Comparison of ENCODE assay signal across 1 cellular context in genomic region chr18:13338318-13338717, GRCh38.
TF ChIP-seq lines count a peak whose summit lies in the region.

No MANE protein-coding gene starts in this region.

TF ChIP-seq in GM23338, 12 proteins besides CTCF, POLR2A, EP300 and RAD21 (continued from another document):
- TF ChIP-seq, protein P1, sequence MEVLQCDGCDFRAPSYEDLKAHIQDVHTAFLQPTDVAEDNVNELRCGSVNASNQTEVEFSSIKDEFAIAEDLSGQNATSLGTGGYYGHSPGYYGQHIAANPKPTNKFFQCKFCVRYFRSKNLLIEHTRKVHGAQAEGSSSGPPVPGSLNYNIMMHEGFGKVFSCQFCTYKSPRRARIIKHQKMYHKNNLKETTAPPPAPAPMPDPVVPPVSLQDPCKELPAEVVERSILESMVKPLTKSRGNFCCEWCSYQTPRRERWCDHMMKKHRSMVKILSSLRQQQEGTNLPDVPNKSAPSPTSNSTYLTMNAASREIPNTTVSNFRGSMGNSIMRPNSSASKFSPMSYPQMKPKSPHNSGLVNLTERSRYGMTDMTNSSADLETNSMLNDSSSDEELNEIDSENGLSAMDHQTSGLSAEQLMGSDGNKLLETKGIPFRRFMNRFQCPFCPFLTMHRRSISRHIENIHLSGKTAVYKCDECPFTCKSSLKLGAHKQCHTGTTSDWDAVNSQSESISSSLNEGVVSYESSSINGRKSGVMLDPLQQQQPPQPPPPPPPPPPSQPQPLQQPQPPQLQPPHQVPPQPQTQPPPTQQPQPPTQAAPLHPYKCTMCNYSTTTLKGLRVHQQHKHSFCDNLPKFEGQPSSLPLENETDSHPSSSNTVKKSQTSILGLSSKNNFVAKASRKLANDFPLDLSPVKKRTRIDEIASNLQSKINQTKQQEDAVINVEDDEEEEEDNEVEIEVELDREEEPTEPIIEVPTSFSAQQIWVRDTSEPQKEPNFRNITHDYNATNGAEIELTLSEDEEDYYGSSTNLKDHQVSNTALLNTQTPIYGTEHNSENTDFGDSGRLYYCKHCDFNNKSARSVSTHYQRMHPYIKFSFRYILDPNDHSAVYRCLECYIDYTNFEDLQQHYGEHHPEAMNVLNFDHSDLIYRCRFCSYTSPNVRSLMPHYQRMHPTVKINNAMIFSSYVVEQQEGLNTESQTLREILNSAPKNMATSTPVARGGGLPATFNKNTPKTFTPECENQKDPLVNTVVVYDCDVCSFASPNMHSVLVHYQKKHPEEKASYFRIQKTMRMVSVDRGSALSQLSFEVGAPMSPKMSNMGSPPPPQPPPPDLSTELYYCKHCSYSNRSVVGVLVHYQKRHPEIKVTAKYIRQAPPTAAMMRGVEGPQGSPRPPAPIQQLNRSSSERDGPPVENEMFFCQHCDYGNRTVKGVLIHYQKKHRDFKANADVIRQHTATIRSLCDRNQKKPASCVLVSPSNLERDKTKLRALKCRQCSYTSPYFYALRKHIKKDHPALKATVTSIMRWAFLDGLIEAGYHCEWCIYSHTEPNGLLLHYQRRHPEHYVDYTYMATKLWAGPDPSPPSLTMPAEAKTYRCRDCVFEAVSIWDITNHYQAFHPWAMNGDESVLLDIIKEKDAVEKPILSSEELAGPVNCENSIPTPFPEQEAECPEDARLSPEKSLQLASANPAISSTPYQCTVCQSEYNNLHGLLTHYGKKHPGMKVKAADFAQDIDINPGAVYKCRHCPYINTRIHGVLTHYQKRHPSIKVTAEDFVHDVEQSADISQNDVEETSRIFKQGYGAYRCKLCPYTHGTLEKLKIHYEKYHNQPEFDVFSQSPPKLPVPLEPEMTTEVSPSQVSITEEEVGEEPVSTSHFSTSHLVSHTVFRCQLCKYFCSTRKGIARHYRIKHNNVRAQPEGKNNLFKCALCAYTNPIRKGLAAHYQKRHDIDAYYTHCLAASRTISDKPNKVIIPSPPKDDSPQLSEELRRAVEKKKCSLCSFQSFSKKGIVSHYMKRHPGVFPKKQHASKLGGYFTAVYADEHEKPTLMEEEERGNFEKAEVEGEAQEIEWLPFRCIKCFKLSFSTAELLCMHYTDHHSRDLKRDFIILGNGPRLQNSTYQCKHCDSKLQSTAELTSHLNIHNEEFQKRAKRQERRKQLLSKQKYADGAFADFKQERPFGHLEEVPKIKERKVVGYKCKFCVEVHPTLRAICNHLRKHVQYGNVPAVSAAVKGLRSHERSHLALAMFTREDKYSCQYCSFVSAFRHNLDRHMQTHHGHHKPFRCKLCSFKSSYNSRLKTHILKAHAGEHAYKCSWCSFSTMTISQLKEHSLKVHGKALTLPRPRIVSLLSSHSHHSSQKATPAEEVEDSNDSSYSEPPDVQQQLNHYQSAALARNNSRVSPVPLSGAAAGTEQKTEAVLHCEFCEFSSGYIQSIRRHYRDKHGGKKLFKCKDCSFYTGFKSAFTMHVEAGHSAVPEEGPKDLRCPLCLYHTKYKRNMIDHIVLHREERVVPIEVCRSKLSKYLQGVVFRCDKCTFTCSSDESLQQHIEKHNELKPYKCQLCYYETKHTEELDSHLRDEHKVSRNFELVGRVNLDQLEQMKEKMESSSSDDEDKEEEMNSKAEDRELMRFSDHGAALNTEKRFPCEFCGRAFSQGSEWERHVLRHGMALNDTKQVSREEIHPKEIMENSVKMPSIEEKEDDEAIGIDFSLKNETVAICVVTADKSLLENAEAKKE (CRISPR knock-in tag; IDR thresholded peaks at IDR 0.05): no peak
- TF ChIP-seq JUNB (IDR thresholded peaks at IDR 0.05; ENCODE audit: unreplicated experiment): no peak
- TF ChIP-seq ZNF331 (CRISPR knock-in tag; IDR thresholded peaks at IDR 0.05; ENCODE audit: low read depth): no peak
- TF ChIP-seq STAT1 (IDR thresholded peaks at IDR 0.05; ENCODE audit: unreplicated experiment): no peak
- no peak for TF ChIP-seq POLR2AphosphoS5 (IDR thresholded peaks at IDR 0.05; ENCODE audit: low read depth)
